Comparison of ENCODE assay signal across 1 cellular context in the genomic region with DNA sequence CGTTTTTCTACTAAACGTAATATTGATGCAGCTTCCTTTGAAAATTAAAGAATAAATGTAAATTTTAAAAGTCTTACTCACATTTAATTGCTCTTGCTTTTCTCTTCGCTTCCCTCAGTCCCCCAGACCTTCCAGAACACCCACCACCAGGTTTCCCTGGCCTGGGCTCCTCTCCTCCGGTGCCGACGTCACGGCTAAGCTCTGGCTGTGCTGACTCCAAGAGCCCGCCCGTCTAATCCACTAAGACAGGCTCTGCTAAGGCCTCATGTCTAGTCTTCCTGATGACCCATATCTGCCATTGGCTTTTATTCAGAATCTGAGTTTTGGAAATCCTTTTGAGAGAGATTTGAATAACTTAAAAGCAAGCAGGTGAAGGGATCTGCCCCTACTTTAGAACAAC.
TF ChIP-seq lines count a peak whose summit lies in the region.

No MANE protein-coding gene starts in this region.

TF ChIP-seq in SK-N-SH, 30 proteins besides CTCF, POLR2A, EP300 and RAD21 (continued from another document):
- TF ChIP-seq, protein P1, sequence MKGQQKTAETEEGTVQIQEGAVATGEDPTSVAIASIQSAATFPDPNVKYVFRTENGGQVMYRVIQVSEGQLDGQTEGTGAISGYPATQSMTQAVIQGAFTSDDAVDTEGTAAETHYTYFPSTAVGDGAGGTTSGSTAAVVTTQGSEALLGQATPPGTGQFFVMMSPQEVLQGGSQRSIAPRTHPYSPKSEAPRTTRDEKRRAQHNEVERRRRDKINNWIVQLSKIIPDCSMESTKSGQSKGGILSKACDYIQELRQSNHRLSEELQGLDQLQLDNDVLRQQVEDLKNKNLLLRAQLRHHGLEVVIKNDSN (IDR thresholded peaks at IDR 0.05; ENCODE audit: borderline replicate concordance, low read depth) = no peak
- no peak for TF ChIP-seq MXI1 (IDR thresholded peaks at IDR 0.05; ENCODE audit: low read depth, low read length)
